ENCODE assay signal across 8 cellular contexts in genomic region chr5:32232441-32233219, GRCh38. TPM values are rescaled to one million over a fixed set of nuclear protein-coding genes. Genes with fewer than 3 reads are reported as not detected.
DNase-seq lines count a peak whose midpoint lies in the region; ATAC-seq and TF ChIP-seq lines count a peak whose summit lies in the region.

No MANE protein-coding gene starts in this region.

- intact Hi-C loops in right lobe of liver (cut with DNase I): loop anchor here (10.0 kb wide), 1 partner anchor 92 kb away; no protein-coding TSS in a partner anchor

- H3K4me3 ChIP-seq in BE2C (ENCODE audit: low read depth, low read length): no peak overlapping the region
- no peak overlapping the region for H3K4me3 ChIP-seq in coronary artery
- H3K4me3 ChIP-seq in right lobe of liver: peak overlapping the region in 1 of 3 donors; percentile 5

- peak; percentile 4 for TF ChIP-seq POLR2A in right lobe of liver (IDR thresholded peaks at IDR 0.05)

- 14% methylated on average over 9 of the region's 11 CpGs for WGBS in right lobe of liver (ENCODE audit: insufficient coverage, low coverage, low lambda C conversion rate, missing lambda C conversion rate)

- H3K4me1 ChIP-seq in BE2C (no peaks in the 10 kb centered on the region), right lobe of liver (peaks cover 0 to 44% (median 22%) of the 10 kb centered on the region in 4 donors)

- ATAC-seq in GM19043 (IDR thresholded peaks at IDR 0.05; ENCODE audit: low read depth, unreplicated experiment) (peak; percentile 85), HG03354 (IDR thresholded peaks at IDR 0.05; ENCODE audit: poor library complexity, severe bottlenecking, unreplicated experiment) (peak; percentile 90), right lobe of liver (peak; percentile 67 to 78 (median 71))

- H3K36me3 ChIP-seq in BE2C (peaks cover 12% of the 10 kb centered on the region; the same call in 1 of the 2 replicates), right lobe of liver (peaks cover 0 to 8% (median 0%) of the 10 kb centered on the region in 4 donors)

- DNase-seq in BE2C: peak; percentile 76
- DNase-seq in NCI-H510A treated with DMSO at 0.1 percent for 48 hours (lab: John Stamatoyannopoulos, UW): peak; percentile 56
- DNase-seq in activated CD4-positive, alpha-beta T cell treated with anti-CD3 and anti-CD28 coated beads, Interleukin-2, amount 50 U/mL, for 1 hour: peak; percentile 72
- no peak for DNase-seq in coronary artery (ENCODE audit: low spot score)
- peak; percentile 79 to 87 (median 80) for DNase-seq in right lobe of liver
- peak; percentile 72 to 73 for DNase-seq in stimulated activated CD4-positive, alpha-beta T cell treated with anti-CD3 and anti-CD28 coated beads, Interleukin-4, amount 100 ng/mL, for 48 hours (ENCODE audit: low read depth in 2 of 2)

- H3K9me3 ChIP-seq in BE2C (no peaks in the 10 kb centered on the region), right lobe of liver (no peaks in the 10 kb centered on the region)

- TF ChIP-seq CTCF in BE2C (IDR thresholded peaks at IDR 0.05; ENCODE audit: low read depth, low read length): peak; percentile 87
- TF ChIP-seq CTCF in coronary artery (IDR thresholded peaks at IDR 0.05): peak; percentile 63
- TF ChIP-seq CTCF in right lobe of liver (IDR thresholded peaks at IDR 0.05): peak; percentile 79 to 93 (median 88)

- no peaks in the 10 kb centered on the region for H3K27me3 ChIP-seq in BE2C
- H3K27me3 ChIP-seq in right lobe of liver: no peaks in the 10 kb centered on the region

- peak overlapping the region; percentile 29 to 41 for H3K27ac ChIP-seq in coronary artery
- H3K27ac ChIP-seq in right lobe of liver: peak overlapping the region; percentile 69 to 86 (median 82)

RNA-seq across cellular contexts. Expression of gene GOLPH3, which starts 58.5 kb away (rescaled TPM):
- 83.1 TPM for polyA plus RNA-seq in BE2C (2012; ENCODE audit: insufficient read depth, insufficient read length, low read depth)
- total RNA-seq in right lobe of liver: 100 to 1,000 TPM in 3 of 6 experiments, 10 to 100 TPM in 3; 59.1 to 141 (median 95.9) TPM
